ENCODE assay signal across 20 cellular contexts in genomic region chr3:20622304-20622703, GRCh38.
DNase-seq lines count a peak whose midpoint lies in the region; ATAC-seq and TF ChIP-seq lines count a peak whose summit lies in the region.
"Had no signal": no experiment of that assay in that cellular context is flagged by ENCODE, and none has a peak within 500 bp of the region (broad histone marks: within the 10 kb centered on the region; RNA-seq: fewer than 3 reads in every experiment).

No MANE protein-coding gene starts in this region.

- no peaks in the 10 kb centered on the region for H3K4me1 ChIP-seq in adipocyte (ENCODE audit: control insufficient read depth, insufficient read depth, low read length)
- H3K4me1 ChIP-seq: gastrocnemius medialis had no signal

- peaks cover 12% of the 10 kb centered on the region; the same call in 1 of the 2 replicates for H3K36me3 Mint-ChIP-seq in HFFc6 (ENCODE audit: low read depth)

- H3K4me3 Mint-ChIP-seq in HFFc6: peak overlapping the region; percentile 81
- H3K4me3 Mint-ChIP-seq: activated B cell treated with CpG ODN at 0.5 μM for 24 hours; activated T-helper 1 cell treated with anti-CD3 and anti-CD28 coated beads, Interleukin-12 subunit alpha, Interleukin-12 subunit beta, Interleukin-2, Interleukin-4 antibody, amounts not matched to agents 30 ng/mL and 10 ng/mL and 1 ng/mL, durations not matched to agents 14 hours and 24 hours and 36 hours; effector memory CD8-positive, alpha-beta T cell had no signal

- ATAC-seq in HG03039 (IDR thresholded peaks at IDR 0.05; ENCODE audit: unreplicated experiment) (no peak), GM18858 (IDR thresholded peaks at IDR 0.05; ENCODE audit: unreplicated experiment) (no peak)
- ATAC-seq: effector memory CD8-positive, alpha-beta T cell; gastrocnemius medialis; left colon; mucosa of descending colon; right cardiac atrium; stimulated activated naive CD8-positive, alpha-beta T cell treated with anti-CD3 and anti-CD28 coated beads, Interleukin-15, Interleukin-2, amounts not matched to agents 100 U/mL and 50 U/mL, for 24 hours had no signal

- DNase-seq in AG09319 (ENCODE audit: extremely low read depth, low read depth): peak; percentile 23
- DNase-seq in HFFc6: peak; percentile 92
- peak; percentile 47 for DNase-seq in adipocyte (ENCODE audit: low read depth)
- DNase-seq in fibroblast of villous mesenchyme (ENCODE audit: low read depth): peak; percentile 57
- DNase-seq in MV-4-11 (lab: John Stamatoyannopoulos, UW): no peak
- DNase-seq in dermis blood vessel endothelial cell: no peak
- DNase-seq: activated B cell treated with CpG ODN at 0.5 μM for 24 hours; effector memory CD8-positive, alpha-beta T cell; gastrocnemius medialis; H7; left colon; mucosa of descending colon; NCI-H1436 treated with DMSO at 0.1 percent for 48 hours; right cardiac atrium; stimulated activated naive CD8-positive, alpha-beta T cell treated with anti-CD3 and anti-CD28 coated beads, Interleukin-15, Interleukin-2, amounts not matched to agents 100 U/mL and 50 U/mL, for 24 hours; T-helper 1 cell had no signal

- H3K27me3 ChIP-seq in adipocyte (replicated peaks; ENCODE audit: control insufficient read depth, insufficient read depth, low read length): no peaks in the 10 kb centered on the region
- H3K27me3 ChIP-seq: gastrocnemius medialis, neutrophil had no signal

- H3K36me3 ChIP-seq in adipocyte (ENCODE audit: control insufficient read depth, insufficient read depth, low read length, severe bottlenecking): no peaks in the 10 kb centered on the region
- H3K36me3 ChIP-seq: gastrocnemius medialis, neutrophil had no signal

- TF ChIP-seq CTCF in AG09319 (IDR thresholded peaks at IDR 0.05; ENCODE audit: low read depth, low read length) (no peak; the same call in 1 of the 2 replicates), HFFc6 (IDR thresholded peaks at IDR 0.05) (peak; percentile 60), fibroblast of villous mesenchyme (IDR thresholded peaks at IDR 0.05; ENCODE audit: insufficient read depth, low read depth, low read length) (no peak)

- peak overlapping the region; percentile 91 for H3K27ac Mint-ChIP-seq in HFFc6
- H3K27ac Mint-ChIP-seq: activated B cell treated with CpG ODN at 0.5 μM for 24 hours; activated T-helper 1 cell treated with anti-CD3 and anti-CD28 coated beads, Interleukin-12 subunit alpha, Interleukin-12 subunit beta, Interleukin-2, Interleukin-4 antibody, amounts not matched to agents 30 ng/mL and 10 ng/mL and 1 ng/mL, durations not matched to agents 14 hours and 24 hours and 36 hours; effector memory CD8-positive, alpha-beta T cell had no signal

- peaks cover 2% of the 10 kb centered on the region; the same call in 1 of the 2 replicates for H3K27me3 Mint-ChIP-seq in HFFc6 (ENCODE audit: insufficient read depth)
- H3K27me3 Mint-ChIP-seq: activated B cell treated with CpG ODN at 0.5 μM for 24 hours; effector memory CD8-positive, alpha-beta T cell had no signal

- H3K4me1 Mint-ChIP-seq in HFFc6 (ENCODE audit: low read depth): peaks cover 30% of the 10 kb centered on the region
- H3K4me1 Mint-ChIP-seq: activated B cell treated with CpG ODN at 0.5 μM for 24 hours had no signal

- peaks cover 7% of the 10 kb centered on the region for H3K9me3 ChIP-seq in adipocyte (ENCODE audit: control insufficient read depth, low read length)
- H3K9me3 ChIP-seq: gastrocnemius medialis, neutrophil had no signal

- H3K4me3 ChIP-seq in adipocyte (ENCODE audit: low read length) (no peak overlapping the region), fibroblast of villous mesenchyme (ENCODE audit: low read depth, low read length) (no peak overlapping the region)
- H3K4me3 ChIP-seq: gastrocnemius medialis, mucosa of descending colon had no signal

- no peak overlapping the region for H3K9ac ChIP-seq in adipocyte (ENCODE audit: low read length)

- H3K9me3 Mint-ChIP-seq in HFFc6: peaks cover 9% of the 10 kb centered on the region; the same call in 1 of the 2 replicates

Comparison
In these comparisons a context has a peak if more than half of its experiments do, and no peak if none do; other contexts are left out.
1. DNase-seq: peak in AG09319 (single experiment), HFFc6 (single experiment), adipocyte (single experiment) and fibroblast of villous mesenchyme (single experiment); none in MV-4-11 (single experiment) and dermis blood vessel endothelial cell (single experiment).